Comparison of ENCODE assay signal across 15 cellular contexts in genomic region chr4:95417531-95417930, GRCh38.
"Had no signal": no experiment of that assay in that cellular context is flagged by ENCODE, and none has a peak within 500 bp of the region (broad histone marks: within the 10 kb centered on the region; RNA-seq: fewer than 3 reads in every experiment).

No MANE protein-coding gene starts in this region.

- H3K4me3 ChIP-seq: esophagus squamous epithelium, mucosa of descending colon, psoas muscle, spleen, stomach had no signal

- H3K27ac ChIP-seq: esophagus squamous epithelium, neutrophil, psoas muscle, spleen, stomach had no signal

- ATAC-seq: mucosa of descending colon; naive thymus-derived CD8-positive, alpha-beta T cell; psoas muscle; sciatic nerve had no signal

- H3K36me3 ChIP-seq: esophagus squamous epithelium, neutrophil, spleen, stomach had no signal

- H3K4me1 ChIP-seq: psoas muscle, spleen, stomach had no signal

- H3K9me3 ChIP-seq: esophagus squamous epithelium, mucosa of descending colon, neutrophil, psoas muscle, spleen, stomach had no signal

- H3K27me3 ChIP-seq: esophagus squamous epithelium, neutrophil, spleen, stomach had no signal

- DNase-seq: effector memory CD4-positive, alpha-beta T cell; esophagus squamous epithelium; foreskin fibroblast; hippocampal formation; kidney glomerular epithelial cell; mucosa of descending colon; naive thymus-derived CD8-positive, alpha-beta T cell; psoas muscle; spleen; stimulated activated naive CD4-positive, alpha-beta T cell; stomach; substantia nigra; trophoblast cell had no signal
